1 cellular context compared by ENCODE assay signal in genomic region chr10:5538892-5539651, GRCh38.
TF ChIP-seq lines count a peak whose summit lies in the region.

No MANE protein-coding gene starts in this region.

TF ChIP-seq in HepG2, 621 proteins besides CTCF, POLR2A, EP300 and RAD21:
- TF ChIP-seq SCMH1 (CRISPR knock-in tag; IDR thresholded peaks at IDR 0.05; ENCODE audit: borderline replicate concordance) (no peak), ZMYM4 (CRISPR knock-in tag; IDR thresholded peaks at IDR 0.05) (no peak), ZNF644 (CRISPR knock-in tag; IDR thresholded peaks at IDR 0.05; ENCODE audit: low read depth) (no peak)
- TF ChIP-seq, protein P1, sequence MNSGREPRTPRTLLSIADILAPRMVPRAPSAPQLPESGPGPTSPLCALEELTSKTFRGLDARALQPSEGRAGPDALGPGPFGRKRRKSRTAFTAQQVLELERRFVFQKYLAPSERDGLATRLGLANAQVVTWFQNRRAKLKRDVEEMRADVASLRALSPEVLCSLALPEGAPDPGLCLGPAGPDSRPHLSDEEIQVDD (CRISPR knock-in tag; IDR thresholded peaks at IDR 0.05; ENCODE audit: borderline replicate concordance), result no peak
